In the genomic region with DNA sequence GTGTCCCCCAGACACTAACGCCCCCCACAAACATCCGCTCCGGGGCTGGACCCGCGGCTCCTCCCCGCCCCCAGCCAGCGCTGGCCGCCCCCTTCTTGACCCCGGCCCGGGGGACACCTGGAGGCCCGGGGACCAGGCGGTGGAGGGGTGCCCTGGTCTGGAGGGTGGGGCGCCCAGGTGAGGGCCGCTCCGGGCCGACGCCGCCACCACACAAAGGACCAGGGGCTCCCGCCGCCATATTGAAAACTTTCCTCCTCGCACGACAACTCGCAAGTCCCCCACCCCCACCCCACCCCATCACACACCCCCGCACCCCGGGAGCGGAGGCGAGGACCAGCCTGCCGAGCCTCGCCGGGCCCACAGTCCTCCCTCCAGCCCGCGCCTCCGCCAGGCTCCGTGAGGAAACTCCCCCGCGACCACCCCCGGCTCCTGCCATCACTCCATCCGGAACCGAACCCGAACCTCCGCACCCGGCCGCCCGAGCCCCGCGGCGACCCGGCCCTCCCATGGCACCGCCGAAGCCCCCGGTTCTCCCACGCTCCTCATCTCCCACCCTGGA, we compare ENCODE assay signal across 8 cellular contexts. TPM values are rescaled to one million over a fixed set of nuclear protein-coding genes. Genes with fewer than 3 reads are reported as not detected.
DNase-seq lines count a peak whose midpoint lies in the region; ATAC-seq, FAIRE-seq and TF ChIP-seq lines count a peak whose summit lies in the region.

No MANE protein-coding gene starts in this region.

- H3K27me3 ChIP-seq in HepG2 (ENCODE audit: control insufficient read depth in 1 of 2, insufficient read depth in 2 of 2, low read length in 2 of 2) = no peaks in the 10 kb centered on the region; a peak in 1 of 5 replicates

- peaks cover 68% of the 10 kb centered on the region for H3K4me1 ChIP-seq in HepG2 (ENCODE audit: insufficient read depth, low read length)

- H3K9ac ChIP-seq in HepG2 (ENCODE audit: insufficient read depth, low read depth, low read length) = peak overlapping the region; percentile 81

- peak overlapping the region; percentile 96 for H3K4me2 ChIP-seq in HepG2 (ENCODE audit: low read depth, low read length)

- peaks cover 53% of the 10 kb centered on the region for H3K79me2 ChIP-seq in HepG2 (ENCODE audit: insufficient read depth, low read length)

- peaks cover 31% of the 10 kb centered on the region for H4K20me1 ChIP-seq in HepG2 (ENCODE audit: insufficient read depth, low read length)

- intact Hi-C loops in HepG2 (cut with micrococcal nuclease; ENCODE audit: unreplicated experiment) = no loop called here

- no peak overlapping the region for H2AFZ ChIP-seq in HepG2 (ENCODE audit: low read length)

- H3K36me3 ChIP-seq in HepG2 (replicated peaks in 1 of 2; ENCODE audit: control insufficient read depth in 1 of 2, insufficient read depth in 2 of 2, low read length in 2 of 2) = no peaks in the 10 kb centered on the region

- FAIRE-seq in HepG2 (lab: Jason Lieb, UNC) = no peak

- in situ Hi-C loops in HepG2 (cut with HindIII; ENCODE audit: extremely low pct_ligation_motif_present, low pct_unique_long_range_greater_than_20kb) = no loop called here

- H3K9me3 ChIP-seq in HepG2 (ENCODE audit: low read length) = no peaks in the 10 kb centered on the region

- WGBS in HepG2 (ENCODE audit: low lambda C conversion rate) = 0% methylated on average over 5 of the region's 52 CpGs

- no peak for DNase-seq in AG09309 (ENCODE audit: low read depth)
- no peak for DNase-seq in HFF-Myc (ENCODE audit: extremely low read depth, low read depth)
- peak; percentile 36 for DNase-seq in WTC11 (ENCODE audit: low spot score)
- DNase-seq in chondrocyte (ENCODE audit: low spot score) = no peak
- no peak for DNase-seq in HepG2 (ENCODE audit: low spot score)
- peak; percentile 31 to 34 for DNase-seq in stimulated activated CD4-positive, alpha-beta T cell treated with anti-CD3 and anti-CD28 coated beads, Interleukin-4, amount 100 ng/mL, for 48 hours (ENCODE audit: low read depth in 2 of 2)
- DNase-seq in LoVo (ENCODE audit: low spot score) = no peak

- TF ChIP-seq POLR2A in HepG2 (IDR thresholded peaks at IDR 0.05; ENCODE audit: insufficient read depth in 1 of 2, low read depth in 2 of 2, low read length in 2 of 2) = no peak

- CTCF ChIA-PET in WTC11 (lab: Charles Lee) (interaction anchor here (0.7 kb wide), 1 partner anchor 53 kb away, joined by 3 read pairs; no protein-coding TSS in a partner anchor), HepG2 (lab: Yijun Ruan, JAX; ENCODE audit: low intra/inter-chr PET ratio, low total read pairs) (no interaction called here)

- peak overlapping the region; percentile 59 for H3K27ac ChIP-seq in HepG2 (ENCODE audit: extremely low read length, insufficient read depth, low read length)

- BruUV-seq in HepG2 (replicated peaks; lab: Mats Ljungman, UMichigan) = no TSS peak

- H3K9me3 Mint-ChIP-seq in WTC11 (no peaks in the 10 kb centered on the region), chondrocyte (ENCODE audit: low read depth) (no peaks in the 10 kb centered on the region)

- TF ChIP-seq CTCF in AG09309 (IDR thresholded peaks at IDR 0.05; ENCODE audit: control insufficient read depth, insufficient read depth, low read depth, low read length, missing control alignments) (no peak), HFF-Myc (IDR thresholded peaks at IDR 0.05; ENCODE audit: low read depth, low read length, missing control alignments) (no peak), WTC11 (IDR thresholded peaks at IDR 0.05) (no peak), chondrocyte (IDR thresholded peaks at IDR 0.05) (no peak), HepG2 (CRISPR knock-in tag; IDR thresholded peaks at IDR 0.05) (no peak)

- POLR2A ChIA-PET in WTC11 (lab: Charles Lee) (interaction anchor here (0.5 to 1.2 kb wide), 8 partner anchors 11 to 199 kb away, joined by 3 to 8 read pairs (median 4); a partner anchor contains a TSS), HepG2 (lab: Yijun Ruan, JAX) (interaction anchor here (0.5 to 1.3 kb wide), 9 partner anchors 13 to 199 kb away, joined by 3 to 29 read pairs (median 4); a partner anchor contains a TSS)

- TF ChIP-seq EP300 in HepG2 (IDR thresholded peaks at IDR 0.05; ENCODE audit: low read depth in 2 of 2, low read length in 2 of 2) (no peak), HepG2 (CRISPR knock-in tag; IDR thresholded peaks at IDR 0.05; ENCODE audit: borderline replicate concordance) (no peak)

- H3K4me3 Mint-ChIP-seq in WTC11 = peak overlapping the region; percentile 80
- peak overlapping the region; percentile 80 for H3K4me3 Mint-ChIP-seq in chondrocyte (ENCODE audit: unreplicated experiment)

- H3K4me1 Mint-ChIP-seq in WTC11 (peaks cover 64% of the 10 kb centered on the region), chondrocyte (ENCODE audit: low read depth) (peaks cover 70% of the 10 kb centered on the region)

- ATAC-seq in WTC11 (no peak), HepG2 (peak; percentile 3; the same call in 2 of the 3 replicates), HG03196 (IDR thresholded peaks at IDR 0.05; ENCODE audit: unreplicated experiment) (no peak)

- H3K27ac Mint-ChIP-seq in WTC11 = no peak overlapping the region
- H3K27ac Mint-ChIP-seq in chondrocyte (ENCODE audit: unreplicated experiment) = peak overlapping the region; percentile 84

- TF ChIP-seq RAD21 in HepG2 (CRISPR knock-in tag; IDR thresholded peaks at IDR 0.05) = no peak

- H3K4me3 ChIP-seq in AG09309 (ENCODE audit: control insufficient read depth, low read depth, low read length) (peak overlapping the region; percentile 96), HFF-Myc (replicated peaks; ENCODE audit: low read depth, low read length) (peak overlapping the region; percentile 76), HepG2 (replicated peaks in 1 of 3; ENCODE audit: insufficient read depth in 1 of 3, low read depth in 2 of 3, low read length in 3 of 3) (peak overlapping the region; percentile 82 to 97 (median 97))

- H3K27me3 Mint-ChIP-seq in WTC11 (ENCODE audit: low read depth) (peaks cover 3% of the 10 kb centered on the region), chondrocyte (ENCODE audit: low read depth) (no peaks in the 10 kb centered on the region)

- H3K36me3 Mint-ChIP-seq in WTC11 (no peaks in the 10 kb centered on the region), chondrocyte (ENCODE audit: low read depth) (no peaks in the 10 kb centered on the region)

TF ChIP-seq in HepG2, 621 proteins besides CTCF, POLR2A, EP300 and RAD21 (continues in another document):
- TF ChIP-seq MBD4 (IDR thresholded peaks at IDR 0.05; ENCODE audit: borderline replicate concordance, low read length) = no peak
- no peak for TF ChIP-seq RBM22 (optimal IDR thresholded peaks at IDR 0.05; ENCODE audit: low read length)
- no peak for TF ChIP-seq NCOA1 (CRISPR knock-in tag; IDR thresholded peaks at IDR 0.05)

RNA-seq across cellular contexts. Expression of a gene that starts 0.8 kb away (rescaled TPM):
- total RNA-seq in WTC11 (2021) = 222 to 226 TPM (median 225 TPM) in 3 replicates
- total RNA-seq in chondrocyte = 123 to 131 TPM (median 126 TPM) in 3 replicates
- total RNA-seq in HepG2 (2016; rRNA removed; fragmentation: Illumina TruSeq; extraction: Trizol) = 33.1 and 34.2 TPM in 2 replicates
- 19.5 and 20.3 TPM in 2 replicates for total RNA-seq in HepG2 (2016; cell fraction: cytosol; rRNA removed; fragmentation: Illumina TruSeq; extraction: Trizol; ENCODE audit: low read depth)
- 29.8 and 31.9 TPM in 2 replicates for total RNA-seq in HepG2 (2016; cell fraction: insoluble cytoplasmic fraction; rRNA removed; fragmentation: Illumina TruSeq; extraction: Trizol)
- 11.4 and 12.3 TPM in 2 replicates for total RNA-seq in HepG2 (2016; cell fraction: membrane; rRNA removed; fragmentation: Illumina TruSeq; extraction: Trizol)
- 54.3 and 61.2 TPM in 2 replicates for total RNA-seq in HepG2 (2016; cell fraction: nucleus; rRNA removed; fragmentation: Illumina TruSeq; extraction: Trizol)
- polyA plus RNA-seq in HepG2 (2011; rRNA removed) = 26.5 and 35.4 TPM in 2 replicates
- polyA plus RNA-seq in HepG2 (2011; cell fraction: cytosol; rRNA removed) = 22.1 and 28.3 TPM in 2 replicates
- polyA plus RNA-seq in HepG2 (2011; cell fraction: nucleus; rRNA removed) = 36.4 and 43.7 TPM in 2 replicates
- 26.9 and 31.1 TPM in 2 replicates for polyA plus RNA-seq in HepG2 (2012)
- polyA plus RNA-seq in HepG2 (2016; cell fraction: cytosol; fragmentation: Illumina TruSeq; extraction: Trizol; ENCODE audit: low read depth) = 0.63 and 1.1 TPM in 2 replicates
- 22.0 and 23.8 TPM in 2 replicates for polyA plus RNA-seq in HepG2 (2016; cell fraction: insoluble cytoplasmic fraction; fragmentation: Illumina TruSeq; extraction: Trizol; ENCODE audit: low read depth)
- polyA plus RNA-seq in HepG2 (2016; cell fraction: membrane; fragmentation: Illumina TruSeq; extraction: Trizol; ENCODE audit: low read depth) = 2.8 and 3.0 TPM in 2 replicates
- 28.1 and 31.4 TPM in 2 replicates for polyA plus RNA-seq in HepG2 (2016; cell fraction: nucleus; fragmentation: Illumina TruSeq; extraction: Trizol; ENCODE audit: insufficient read depth, low read depth)
- 24.8 and 71.2 TPM in 2 replicates for polyA minus RNA-seq in HepG2 (2011; rRNA and poly(A)+ RNA removed; ENCODE audit: low replicate concordance)
- 58.9 and 59.9 TPM in 2 replicates for polyA minus RNA-seq in HepG2 (2011; cell fraction: cytosol; rRNA and poly(A)+ RNA removed)
- 238 and 264 TPM in 2 replicates for polyA minus RNA-seq in HepG2 (2011; cell fraction: nucleus; rRNA and poly(A)+ RNA removed)

RNA-seq across cellular contexts. Expression of a gene that starts 3.3 kb away (rescaled TPM):
- total RNA-seq in WTC11 (2021) (11.2 to 13.2 TPM (median 11.7 TPM) in 3 replicates), chondrocyte (4.2 to 6.8 TPM (median 4.5 TPM) in 3 replicates), HepG2 (2016; rRNA removed; fragmentation: Illumina TruSeq; extraction: Trizol) (0.55 and 0.60 TPM in 2 replicates)
- 1.1 and 2.0 TPM in 2 replicates for total RNA-seq in HepG2 (2016; cell fraction: cytosol; rRNA removed; fragmentation: Illumina TruSeq; extraction: Trizol; ENCODE audit: low read depth)
- 0.84 TPM in 1 of 2 replicates, not detected in the other for total RNA-seq in HepG2 (2016; cell fraction: insoluble cytoplasmic fraction; rRNA removed; fragmentation: Illumina TruSeq; extraction: Trizol)
- 1.00 and 1.1 TPM in 2 replicates for total RNA-seq in HepG2 (2016; cell fraction: membrane; rRNA removed; fragmentation: Illumina TruSeq; extraction: Trizol)
- total RNA-seq in HepG2 (2016; cell fraction: nucleus; rRNA removed; fragmentation: Illumina TruSeq; extraction: Trizol) = 0.94 TPM in 1 of 2 replicates, not detected in the other
- polyA plus RNA-seq in HepG2 (2011; rRNA removed) = 4.1 and 4.4 TPM in 2 replicates
- 4.5 and 8.3 TPM in 2 replicates for polyA plus RNA-seq in HepG2 (2011; cell fraction: cytosol; rRNA removed)
- polyA plus RNA-seq in HepG2 (2011; cell fraction: nucleus; rRNA removed) = 9.5 and 12.7 TPM in 2 replicates
- 9.0 and 16.4 TPM in 2 replicates for polyA plus RNA-seq in HepG2 (2012)
- polyA plus RNA-seq in HepG2 (2016; cell fraction: cytosol; fragmentation: Illumina TruSeq; extraction: Trizol; ENCODE audit: low read depth) = 6.2 and 6.7 TPM in 2 replicates
- polyA plus RNA-seq in HepG2 (2016; cell fraction: insoluble cytoplasmic fraction; fragmentation: Illumina TruSeq; extraction: Trizol; ENCODE audit: low read depth) = 1.0 and 1.8 TPM in 2 replicates
- polyA plus RNA-seq in HepG2 (2016; cell fraction: membrane; fragmentation: Illumina TruSeq; extraction: Trizol; ENCODE audit: low read depth) = 5.4 and 6.3 TPM in 2 replicates
- 3.8 and 4.4 TPM in 2 replicates for polyA plus RNA-seq in HepG2 (2016; cell fraction: nucleus; fragmentation: Illumina TruSeq; extraction: Trizol; ENCODE audit: insufficient read depth, low read depth)
- 6.6 TPM in 1 of 2 replicates, not detected in the other for polyA minus RNA-seq in HepG2 (2011; rRNA and poly(A)+ RNA removed; ENCODE audit: low replicate concordance)
- 3.7 and 3.9 TPM in 2 replicates for polyA minus RNA-seq in HepG2 (2011; cell fraction: cytosol; rRNA and poly(A)+ RNA removed)
- polyA minus RNA-seq in HepG2 (2011; cell fraction: nucleus; rRNA and poly(A)+ RNA removed) = 0.90 and 1.7 TPM in 2 replicates

Comparison
In these comparisons a context has a peak if more than half of its experiments do, and no peak if none do; other contexts are left out.
1. DNase-seq: peak in WTC11 (single experiment) and stimulated activated CD4-positive, alpha-beta T cell treated with anti-CD3 and anti-CD28 coated beads, Interleukin-4, amount 100 ng/mL, for 48 hours (2 of 2); none in AG09309 (single experiment), HFF-Myc (single experiment), chondrocyte (single experiment), HepG2 (single experiment) and LoVo (single experiment).
2. Peak in every context shown above with its lines, with median percentiles within 50 percentile points of each other: H3K4me3 ChIP-seq.